Comparison of ENCODE assay signal across 5 cellular contexts in genomic region chr15:17022041-17022440, GRCh38.
DNase-seq lines count a peak whose midpoint lies in the region; ATAC-seq, FAIRE-seq and TF ChIP-seq lines count a peak whose summit lies in the region.
"Not testable (repeated sequence)": the region's sequence is repeated elsewhere in the genome, so short reads cannot be mapped to it uniquely, and the experiment has no call there.

No MANE protein-coding gene starts in this region.

- not testable (repeated sequence) for H3K27ac ChIP-seq in A549; IMR-90 (ENCODE audit: insufficient read depth, low read length); K562 (ENCODE audit: extremely low read depth, low read depth, low read length); H1 (ENCODE audit: low read depth, low read length); HepG2 (ENCODE audit: extremely low read length, insufficient read depth, low read length)

- not testable (repeated sequence) for H3K9ac ChIP-seq in IMR-90 (ENCODE audit: low read depth, low read length); K562 (ENCODE audit: insufficient read depth in 1 of 2, low read depth in 2 of 2, low read length in 2 of 2); H1 (replicated peaks in 1 of 4; ENCODE audit: extremely low read depth in 1 of 4, low read depth in 3 of 4, low read length in 3 of 4); HepG2 (ENCODE audit: insufficient read depth, low read depth, low read length)

- not testable (repeated sequence) for H3K4me2 ChIP-seq in A549; IMR-90 (ENCODE audit: low read depth, low read length); K562 (ENCODE audit: insufficient read depth, low read length); H1 (ENCODE audit: insufficient read depth in 1 of 2, low read depth in 2 of 2, low read length in 2 of 2); HepG2 (ENCODE audit: low read depth, low read length)

- intact Hi-C loops in IMR-90 (cut with micrococcal nuclease); K562 (cut with micrococcal nuclease); HepG2 (cut with micrococcal nuclease; ENCODE audit: unreplicated experiment): not testable (repeated sequence)

- not testable (repeated sequence) for H4K8ac ChIP-seq in IMR-90 (ENCODE audit: low read depth in 2 of 2, low read length in 2 of 2); H1 (ENCODE audit: extremely low read depth, insufficient read depth, low read length)

- CTCF ChIA-PET in A549 (lab: Yijun Ruan, JAX); IMR-90 (lab: Yijun Ruan, JAX); K562 (lab: Yijun Ruan, JAX; ENCODE audit: low intra/inter-chr PET ratio); H1 (lab: Charles Lee; ENCODE audit: partially characterized antibody); HepG2 (lab: Yijun Ruan, JAX; ENCODE audit: low intra/inter-chr PET ratio, low total read pairs): not testable (repeated sequence)

- H2BK5ac ChIP-seq in IMR-90 (ENCODE audit: low read depth, low read length, poor library complexity, severe bottlenecking); H1 (ENCODE audit: low read depth, low read length): not testable (repeated sequence)

- H3K4ac ChIP-seq in IMR-90 (ENCODE audit: low read depth, low read length); H1 (replicated peaks; ENCODE audit: insufficient read length, low read depth, low read length): not testable (repeated sequence)

- not testable (repeated sequence) for H4K91ac ChIP-seq in IMR-90 (ENCODE audit: insufficient read depth, low read depth, low read length); H1 (replicated peaks; ENCODE audit: insufficient read length, low read length)

- H2AFZ ChIP-seq in IMR-90 (replicated peaks; ENCODE audit: low read length, poor library complexity); K562 (ENCODE audit: low read depth, low read length); H1 (ENCODE audit: low read length); HepG2 (ENCODE audit: low read length): not testable (repeated sequence)

- H2AK9ac ChIP-seq in IMR-90 (replicated peaks; ENCODE audit: low read depth, low read length, poor library complexity) = not testable (repeated sequence)

- H3K4me1 ChIP-seq in A549; IMR-90 (ENCODE audit: control insufficient read depth, insufficient read depth, low read length); K562 (replicated peaks in 1 of 2; ENCODE audit: control insufficient read depth in 2 of 2, insufficient read depth in 2 of 2, low read length in 2 of 2); H1 (replicated peaks in 1 of 4; ENCODE audit: control insufficient read depth in 3 of 4, insufficient read depth in 4 of 4, low read length in 3 of 4); HepG2 (ENCODE audit: insufficient read depth, low read length): not testable (repeated sequence)

- H2AK5ac ChIP-seq in IMR-90 (ENCODE audit: low read depth, low read length); H1 (ENCODE audit: low read depth, low read length): not testable (repeated sequence)

- not testable (repeated sequence) for H3K79me2 ChIP-seq in K562 (ENCODE audit: control insufficient read depth, insufficient read depth, low read length); H1 (ENCODE audit: control insufficient read depth in 1 of 2, insufficient read depth in 2 of 2, low read length in 2 of 2); HepG2 (ENCODE audit: insufficient read depth, low read length)

- not testable (repeated sequence) for DNase-seq in A549 (ENCODE audit: low read depth in 1 of 2, low spot score in 1 of 2); IMR-90; K562 (ENCODE audit: extremely low read depth in 1 of 4, low spot score in 3 of 4); H1 (ENCODE audit: low read depth in 1 of 2, low spot score in 2 of 2); HepG2 (ENCODE audit: low spot score)

- not testable (repeated sequence) for H2BK20ac ChIP-seq in IMR-90 (ENCODE audit: low read depth, low read length); H1 (ENCODE audit: low read length)

- not testable (repeated sequence) for H3K36me3 ChIP-seq in IMR-90 (ENCODE audit: control insufficient read depth, insufficient read depth, low read length); K562 (ENCODE audit: control insufficient read depth, insufficient read depth, low read length); H1 (ENCODE audit: control insufficient read depth in 2 of 4, insufficient read depth in 4 of 4, low read length in 3 of 4); HepG2 (replicated peaks in 1 of 2; ENCODE audit: control insufficient read depth in 1 of 2, insufficient read depth in 2 of 2, low read length in 2 of 2)

- not testable (repeated sequence) for TF ChIP-seq POLR2A in A549 (IDR thresholded peaks at IDR 0.05; ENCODE audit: low read length); IMR-90 (IDR thresholded peaks at IDR 0.05; ENCODE audit: low read depth, low read length); K562 (conservative IDR thresholded peaks at IDR 0.05); H1 (IDR thresholded peaks at IDR 0.05; ENCODE audit: control extremely low read depth in 1 of 2, low read depth in 2 of 2, low read length in 2 of 2); HepG2 (IDR thresholded peaks at IDR 0.05; ENCODE audit: insufficient read depth in 1 of 2, low read depth in 2 of 2, low read length in 2 of 2)

- H3K27me3 ChIP-seq in IMR-90 (ENCODE audit: control insufficient read depth, insufficient read depth, low read length); K562 (ENCODE audit: control insufficient read depth in 2 of 2, insufficient read depth in 2 of 2, low read length in 2 of 2); H1 (replicated peaks in 1 of 4; ENCODE audit: control insufficient read depth in 3 of 4, extremely low read depth in 1 of 4, insufficient read depth in 3 of 4, low read length in 3 of 4); HepG2 (ENCODE audit: control insufficient read depth in 1 of 2, insufficient read depth in 2 of 2, low read length in 2 of 2): not testable (repeated sequence)

- H3K9me3 ChIP-seq in A549; IMR-90 (ENCODE audit: control insufficient read depth, insufficient read depth, low read length); K562 (replicated peaks; ENCODE audit: control insufficient read depth, insufficient read depth, low read depth, low read length): not testable (repeated sequence)
- H3K9me3 ChIP-seq in H1 (ENCODE audit: insufficient read depth in 2 of 2, low read depth in 1 of 2, low read length in 1 of 2) = peaks cover 20 to 38% of the 10 kb centered on the region in 2 experiments
- peaks cover 86% of the 10 kb centered on the region for H3K9me3 ChIP-seq in HepG2 (ENCODE audit: low read length)

- not testable (repeated sequence) for TF ChIP-seq CTCF in A549 (IDR thresholded peaks at IDR 0.05); IMR-90 (conservative IDR thresholded peaks at IDR 0.05; ENCODE audit: low read depth, low read length); K562 (IDR thresholded peaks at IDR 0.05 in 2 of 3, conservative IDR thresholded peaks at IDR 0.05 in 1 of 3; ENCODE audit: insufficient read depth in 2 of 3, low read depth in 1 of 3, low read length in 3 of 3); H1 (IDR thresholded peaks at IDR 0.05; ENCODE audit: control extremely low read depth in 1 of 3, insufficient read depth in 1 of 3, low read depth in 1 of 3, low read length in 3 of 3); HepG2 (CRISPR knock-in tag; IDR thresholded peaks at IDR 0.05)

- not testable (repeated sequence) for TF ChIP-seq RAD21 in A549 (conservative IDR thresholded peaks at IDR 0.05 in 1 of 2, IDR thresholded peaks at IDR 0.05 in 1 of 2); IMR-90 (IDR thresholded peaks at IDR 0.05; ENCODE audit: low read length); K562 (CRISPR knock-in tag; conservative IDR thresholded peaks at IDR 0.05 in 1 of 2, IDR thresholded peaks at IDR 0.05 in 1 of 2); H1 (IDR thresholded peaks at IDR 0.05 in 1 of 2, conservative IDR thresholded peaks at IDR 0.05 in 1 of 2; ENCODE audit: low read depth in 2 of 2, low read length in 2 of 2); HepG2 (CRISPR knock-in tag; IDR thresholded peaks at IDR 0.05)

- not testable (repeated sequence) for H3K9me1 ChIP-seq in IMR-90 (ENCODE audit: insufficient read depth, low read length); K562 (ENCODE audit: control insufficient read depth, insufficient read depth, low read length)

- H2BK12ac ChIP-seq in H1 (ENCODE audit: low read depth, low read length) = not testable (repeated sequence)

- dilution Hi-C loops in IMR-90 (cut with HindIII; ENCODE audit: low sequenced_read_pairs, unreplicated experiment) = not testable (repeated sequence)

- not testable (repeated sequence) for H2BK120ac ChIP-seq in IMR-90 (ENCODE audit: low read depth, low read length); H1 (replicated peaks; ENCODE audit: low read depth, low read length)

- not testable (repeated sequence) for H3K4me3 ChIP-seq in A549; IMR-90 (ENCODE audit: insufficient read depth, low read depth, low read length); K562; H1 (ENCODE audit: extremely low read depth in 1 of 4, insufficient read depth in 2 of 4, low read depth in 3 of 4, low read length in 4 of 4); HepG2 (replicated peaks in 1 of 3; ENCODE audit: insufficient read depth in 1 of 3, low read depth in 2 of 3, low read length in 3 of 3)

- not testable (repeated sequence) for TF ChIP-seq EP300 in A549 (IDR thresholded peaks at IDR 0.05); K562 (IDR thresholded peaks at IDR 0.05; ENCODE audit: low read length); H1 (IDR thresholded peaks at IDR 0.05; ENCODE audit: borderline replicate concordance in 1 of 2, low read depth in 2 of 2, low read length in 2 of 2); HepG2 (IDR thresholded peaks at IDR 0.05; ENCODE audit: low read depth in 2 of 2, low read length in 2 of 2); HepG2 (CRISPR knock-in tag; IDR thresholded peaks at IDR 0.05; ENCODE audit: borderline replicate concordance)

- not testable (repeated sequence) for H3K56ac ChIP-seq in IMR-90 (ENCODE audit: extremely low read depth, insufficient read depth, low read length); H1 (replicated peaks; ENCODE audit: insufficient read length, low read depth, low read length)

- POLR2A ChIA-PET in A549 (lab: Yijun Ruan, JAX); IMR-90 (lab: Charles Lee; ENCODE audit: unreplicated experiment); K562 (lab: Yijun Ruan, JAX); H1 (lab: Charles Lee; ENCODE audit: partially characterized antibody); HepG2 (lab: Yijun Ruan, JAX): not testable (repeated sequence)

- not testable (repeated sequence) for H3K14ac ChIP-seq in IMR-90 (replicated peaks; ENCODE audit: low read depth, low read length); H1 (ENCODE audit: insufficient read length)

- H3K18ac ChIP-seq in IMR-90 (ENCODE audit: low read depth, low read length); H1 (ENCODE audit: extremely low read depth, low read length): not testable (repeated sequence)

- H3K23ac ChIP-seq in IMR-90 (ENCODE audit: low read depth, low read length); H1 (ENCODE audit: insufficient read length): not testable (repeated sequence)

- H3K23me2 ChIP-seq in H1 (ENCODE audit: low read depth, low read length) = not testable (repeated sequence)

- not testable (repeated sequence) for H4K20me1 ChIP-seq in IMR-90 (ENCODE audit: insufficient read depth, low read length); K562 (replicated peaks; ENCODE audit: control insufficient read depth, insufficient read depth, low read length); H1 (replicated peaks in 1 of 2; ENCODE audit: control insufficient read depth in 1 of 2, insufficient read depth in 2 of 2, low read length in 2 of 2); HepG2 (ENCODE audit: insufficient read depth, low read length)

- ATAC-seq in A549; IMR-90 (ENCODE audit: low read depth); K562; HepG2: not testable (repeated sequence)

- not testable (repeated sequence) for H3K79me1 ChIP-seq in IMR-90 (ENCODE audit: low read depth in 1 of 2, low read length in 2 of 2); H1 (ENCODE audit: low read depth, low read length)

- not testable (repeated sequence) for BruUV-seq in IMR-90 (replicated peaks; lab: Mats Ljungman, UMichigan); K562 (replicated peaks; lab: Mats Ljungman, UMichigan); HepG2 (replicated peaks; lab: Mats Ljungman, UMichigan)

- FAIRE-seq in A549 (lab: Jason Lieb, UNC); K562 (lab: Jason Lieb, UNC); H1 (lab: Jason Lieb, UNC); HepG2 (lab: Jason Lieb, UNC): not testable (repeated sequence)

- WGBS in A549 (ENCODE audit: missing lambda C conversion rate) = 31% methylated on average over 4 of the region's 4 CpGs
- whole genome bisulfite sequencing in IMR-90 (ENCODE audit: extremely low coverage in 2 of 2, insufficient read length in 1 of 2), 2 experiments = no CpG with 5 or more reads among the region's 4 CpGs
- WGBS in K562 (ENCODE audit: insufficient coverage, low coverage, missing lambda C conversion rate) = 2% methylated on average over 4 of the region's 4 CpGs
- 75% methylated on average over 4 of the region's 4 CpGs; no CpG with 5 or more reads in 1 of the 2 experiments for WGBS in H1 (ENCODE audit: extremely low coverage in 1 of 2, insufficient coverage in 1 of 2, insufficient read length in 1 of 2, insufficient replicate concordance in 2 of 2, low coverage in 1 of 2, low lambda C conversion rate in 2 of 2, missing lambda C conversion rate in 1 of 2), 2 experiments
- 3% methylated on average over 4 of the region's 4 CpGs for WGBS in HepG2 (ENCODE audit: low lambda C conversion rate)

- in situ Hi-C loops in IMR-90 (cut with MboI; ENCODE audit: low sequenced_read_pairs); K562 (cut with MboI); HepG2 (cut with HindIII; ENCODE audit: extremely low pct_ligation_motif_present, low pct_unique_long_range_greater_than_20kb): not testable (repeated sequence)

- not testable (repeated sequence) for H4K5ac ChIP-seq in IMR-90 (ENCODE audit: low read depth, low read length); H1 (ENCODE audit: insufficient read length, low read depth, low read length)

- not testable (repeated sequence) for H2BK15ac ChIP-seq in IMR-90 (ENCODE audit: low read depth, low read length); H1 (ENCODE audit: low read length)
